8 cellular contexts compared by ENCODE assay signal in genomic region chr6:44245912-44246662, GRCh38. TPM values are rescaled to one million over a fixed set of nuclear protein-coding genes. Genes with fewer than 3 reads are reported as not detected.
A peak's percentile ranks its signal among the peaks of the same experiment; 100 is the strongest.
DNase-seq lines count a peak whose midpoint lies in the region; ATAC-seq and TF ChIP-seq lines count a peak whose summit lies in the region.

No MANE protein-coding gene starts in this region.

- peak; percentile 39 for TF ChIP-seq CTCF in foreskin keratinocyte (conservative IDR thresholded peaks at IDR 0.05)

- whole genome bisulfite sequencing in HUES64: 1% methylated on average over 56 of the region's 62 CpGs

- DNase-seq in DMS79 (lab: John Stamatoyannopoulos, UW) (peak; percentile 88), RKO (ENCODE audit: low spot score) (peak; percentile 88), activated gamma-delta T cell (lab: John Stamatoyannopoulos, UW) (peak; percentile 71), foreskin keratinocyte (peak; percentile 58 to 62), substantia nigra (lab: John Stamatoyannopoulos, UW) (peak; percentile 41 to 94 (median 82))

- H3K4me1 ChIP-seq in HUES64 (ENCODE audit: insufficient read depth, low read length) (peaks cover 19% of the 10 kb centered on the region; the same call in 1 of the 2 replicates), foreskin keratinocyte (peaks cover 19% of the 10 kb centered on the region), neuron (ENCODE audit: insufficient read depth, low read length) (peaks cover 25% of the 10 kb centered on the region)

- H3K27ac ChIP-seq in HUES64 (ENCODE audit: low read depth, low read length): peak overlapping the region; percentile 91
- H3K27ac ChIP-seq in foreskin keratinocyte: peak overlapping the region; percentile 63
- peak overlapping the region; percentile 100 for H3K27ac ChIP-seq in substantia nigra (ENCODE audit: low read depth, low read length, poor library complexity, severe bottlenecking)

- H3K9ac ChIP-seq in HUES64 (ENCODE audit: low read depth, low read length): peak overlapping the region; percentile 99

- peak overlapping the region; percentile 90 for H2AFZ ChIP-seq in neuron (ENCODE audit: low read depth, low read length)

- H3K9me3 ChIP-seq in HUES64 (ENCODE audit: insufficient read depth, low read depth, low read length): no peaks in the 10 kb centered on the region
- no peaks in the 10 kb centered on the region for H3K9me3 ChIP-seq in neuron (ENCODE audit: low read length)

- H3K4me3 ChIP-seq in HUES64 (ENCODE audit: low read length) (peak overlapping the region; percentile 76), neuron (ENCODE audit: low read length) (peak overlapping the region; percentile 90)

- H3K36me3 ChIP-seq in HUES64 (ENCODE audit: insufficient read depth, low read length) (peaks cover 33% of the 10 kb centered on the region), neuron (ENCODE audit: insufficient read depth, low read length) (peaks cover 29% of the 10 kb centered on the region)

- H3K27me3 ChIP-seq in HUES64 (ENCODE audit: insufficient read depth, low read length): no peaks in the 10 kb centered on the region
- H3K27me3 ChIP-seq in foreskin keratinocyte: no peaks in the 10 kb centered on the region
- no peaks in the 10 kb centered on the region for H3K27me3 ChIP-seq in neuron (ENCODE audit: insufficient read depth, low read length)

- ATAC-seq in GM21515 (IDR thresholded peaks at IDR 0.05; ENCODE audit: unreplicated experiment) (peak; percentile 44), foreskin keratinocyte (peak; percentile 50)

RNA-seq across cellular contexts. Expression of gene HSP90AB1, which starts 0.8 kb away (rescaled TPM):
- polyA plus RNA-seq in HUES64 (2013, experiment 1 of 2): 1,640 TPM
- polyA plus RNA-seq in HUES64 (2013, experiment 2 of 2): 1,626 TPM
- total RNA-seq in foreskin keratinocyte: 1,007 and 1,222 TPM in 2 replicates
- 607 and 798 TPM in 2 replicates for polyA plus RNA-seq in foreskin keratinocyte

RNA-seq across cellular contexts. Expression of gene SLC35B2, which starts 11.2 kb away (rescaled TPM):
- 30.4 TPM for polyA plus RNA-seq in HUES64 (2013, experiment 1 of 2)
- polyA plus RNA-seq in HUES64 (2013, experiment 2 of 2): 35.2 TPM
- total RNA-seq in foreskin keratinocyte: 76.7 and 77.0 TPM in 2 replicates
- 72.9 and 79.6 TPM in 2 replicates for polyA plus RNA-seq in foreskin keratinocyte

RNA-seq across cellular contexts. Expression of gene NFKBIE, which starts 19.3 kb away (rescaled TPM):
- 8.9 TPM for polyA plus RNA-seq in HUES64 (2013, experiment 1 of 2)
- 10.3 TPM for polyA plus RNA-seq in HUES64 (2013, experiment 2 of 2)
- 15.8 and 16.8 TPM in 2 replicates for total RNA-seq in foreskin keratinocyte
- polyA plus RNA-seq in foreskin keratinocyte: 16.9 and 18.7 TPM in 2 replicates

RNA-seq across cellular contexts. Expression of gene SLC29A1, which starts 22.7 kb away (rescaled TPM):
- 140 TPM for polyA plus RNA-seq in HUES64 (2013, experiment 1 of 2)
- 142 TPM for polyA plus RNA-seq in HUES64 (2013, experiment 2 of 2)
- total RNA-seq in foreskin keratinocyte: 34.6 and 42.2 TPM in 2 replicates
- 42.1 and 50.9 TPM in 2 replicates for polyA plus RNA-seq in foreskin keratinocyte

RNA-seq across cellular contexts. Expression of gene TMEM151B, which starts 24.2 kb away (rescaled TPM):
- 3.4 TPM for polyA plus RNA-seq in HUES64 (2013, experiment 1 of 2)
- 3.6 TPM for polyA plus RNA-seq in HUES64 (2013, experiment 2 of 2)
- total RNA-seq in foreskin keratinocyte: under 0.01 TPM in 1 of 2 replicates, not detected in the other
- polyA plus RNA-seq in foreskin keratinocyte: 0.01 TPM in 1 of 2 replicates, not detected in the other

Comparison
In these comparisons a context has a peak if more than half of its experiments do, and no peak if none do; other contexts are left out.
1. Peak in every context shown above with its lines: DNase-seq, ATAC-seq, H3K4me3 ChIP-seq and H3K27ac ChIP-seq.